In genomic region chr19:18901503-18901890, GRCh38 we compare ENCODE assay signal across 1 cellular context.
TF ChIP-seq lines count a peak whose summit lies in the region.

No MANE protein-coding gene starts in this region.

TF ChIP-seq in HepG2, 621 proteins besides CTCF, POLR2A, EP300 and RAD21:
- TF ChIP-seq ZNF121 (CRISPR knock-in tag; IDR thresholded peaks at IDR 0.05) (0 out of 2 replicates have a peak, but pooled peaks have one; percentile 22), RAD51 (IDR thresholded peaks at IDR 0.05; ENCODE audit: borderline replicate concordance) (no peak)
TF ChIP-seq in HepG2: peak in this region for 1.
